ENCODE assay signal across 7 cellular contexts in genomic region chr5:150015415-150015814, GRCh38.
"Had no signal": no experiment of that assay in that cellular context is flagged by ENCODE, and none has a peak within 500 bp of the region (broad histone marks: within the 10 kb centered on the region; RNA-seq: fewer than 3 reads in every experiment).

No MANE protein-coding gene starts in this region.

- H3K27me3 Mint-ChIP-seq: IgD-negative memory B cell had no signal

- FAIRE-seq: HTR-8/SVneo, K562 had no signal

- H3K4me3 Mint-ChIP-seq: IgD-negative memory B cell had no signal

- H3K27ac Mint-ChIP-seq: IgD-negative memory B cell had no signal

- H3K4me3 ChIP-seq: K562 had no signal

- DNase-seq: IMR-90, KBM-7, KG1 had no signal

- H3K27ac ChIP-seq: HL-60 had no signal
